ENCODE assay signal across 1 cellular context in genomic region chr21:30326390-30326789, GRCh38.
"Had no signal": no experiment of that assay in that cellular context is flagged by ENCODE, and none has a peak within 500 bp of the region (broad histone marks: within the 10 kb centered on the region; RNA-seq: fewer than 3 reads in every experiment).

No MANE protein-coding gene starts in this region.

- H3K4me3 ChIP-seq: GM12878 had no signal

- ATAC-seq: GM12878 had no signal
